ENCODE assay signal across 21 cellular contexts in genomic region chr4:153022233-153022632, GRCh38.
DNase-seq lines count a peak whose midpoint lies in the region; FAIRE-seq and TF ChIP-seq lines count a peak whose summit lies in the region.
"Had no signal": no experiment of that assay in that cellular context is flagged by ENCODE, and none has a peak within 500 bp of the region (broad histone marks: within the 10 kb centered on the region; RNA-seq: fewer than 3 reads in every experiment).

No MANE protein-coding gene starts in this region.

- H3K4me3 ChIP-seq in colonic mucosa (no peak overlapping the region), small intestine (ENCODE audit: low read depth in 1 of 2, low read length in 2 of 2) (no peak overlapping the region)
- H3K4me3 ChIP-seq: BLaER1 treated with 17β-estradiol and CSF1 and Interleukin-3, amounts not matched to agents 10 nM and 100 nM had no signal

- FAIRE-seq in small intestine (lab: Jason Lieb, UNC): no peak

- no peak overlapping the region for H3K27ac Mint-ChIP-seq in activated T-cell treated with anti-CD3 and anti-CD28 coated beads, Interleukin-2, amount 50 U/mL, for 24 hours
- H3K27ac Mint-ChIP-seq: immature natural killer cell, memory B cell had no signal

- TF ChIP-seq CTCF in colonic mucosa (IDR thresholded peaks at IDR 0.05): no peak

- H3K9ac ChIP-seq in colonic mucosa (ENCODE audit: low read depth in 2 of 2, low read length in 2 of 2): no peak overlapping the region
- H3K9ac ChIP-seq: BLaER1 treated with 17β-estradiol and CSF1 and Interleukin-3, amounts not matched to agents 10 nM and 100 nM had no signal

- H3K4me1 ChIP-seq in colonic mucosa (no peaks in the 10 kb centered on the region), small intestine (ENCODE audit: control insufficient read depth in 2 of 2, insufficient read depth in 1 of 2, low read depth in 1 of 2, low read length in 1 of 2) (peaks cover 6 to 8% of the 10 kb centered on the region in 2 donors)

- H3K4me3 Mint-ChIP-seq in activated T-cell treated with anti-CD3 and anti-CD28 coated beads, Interleukin-2, amount 50 U/mL, for 24 hours: no peak overlapping the region
- H3K4me3 Mint-ChIP-seq: immature natural killer cell, memory B cell had no signal

- H3K27ac ChIP-seq in colonic mucosa (no peak overlapping the region), small intestine (ENCODE audit: low read depth in 1 of 2, low read length in 1 of 2) (peak overlapping the region in 1 of 2 donors; percentile 27)
- H3K27ac ChIP-seq: BLaER1 treated with 17β-estradiol and CSF1 and Interleukin-3, amounts not matched to agents 10 nM and 100 nM had no signal

- peaks cover 10% of the 10 kb centered on the region for H3K4me1 Mint-ChIP-seq in activated T-cell treated with anti-CD3 and anti-CD28 coated beads, Interleukin-2, amount 50 U/mL, for 24 hours (ENCODE audit: low read depth)
- H3K4me1 Mint-ChIP-seq: immature natural killer cell had no signal

- DNase-seq in NCI-H2081 (lab: John Stamatoyannopoulos, UW): peak; percentile 12 to 26
- no peak for DNase-seq in NCI-H2081 treated with DMSO at 0.1 percent for 48 hours (lab: John Stamatoyannopoulos, UW)
- peak; percentile 80 for DNase-seq in NCI-H2029 (lab: John Stamatoyannopoulos, UW)
- peak; percentile 26 for DNase-seq in colonic mucosa
- DNase-seq in small intestine: peak; percentile 25
- no peak for DNase-seq in globus pallidus (ENCODE audit: low spot score)
- no peak for DNase-seq in activated T-cell treated with anti-CD3 and anti-CD28 coated beads, Interleukin-2, amount 50 U/mL, for 24 hours
- DNase-seq in nucleus accumbens (lab: John Stamatoyannopoulos, UW): no peak
- DNase-seq: 8988T; activated CD4-positive, CD25-positive, alpha-beta regulatory T cell; amygdala; DND-41; effector CD8-positive, alpha-beta T cell; HCEC 1CT; head of caudate nucleus; immature natural killer cell; Kasumi-1; SHP77 treated with DMSO at 0.1 percent for 48 hours; stimulated activated naive CD4-positive, alpha-beta T cell had no signal

- H3K9me3 ChIP-seq in colonic mucosa (no peaks in the 10 kb centered on the region), small intestine (ENCODE audit: control insufficient read depth, low read depth) (no peaks in the 10 kb centered on the region)

- no peaks in the 10 kb centered on the region for H3K36me3 Mint-ChIP-seq in activated T-cell treated with anti-CD3 and anti-CD28 coated beads, Interleukin-2, amount 50 U/mL, for 24 hours (ENCODE audit: low read depth)
- H3K36me3 Mint-ChIP-seq: immature natural killer cell had no signal

- no peaks in the 10 kb centered on the region for H3K9me3 Mint-ChIP-seq in activated T-cell treated with anti-CD3 and anti-CD28 coated beads, Interleukin-2, amount 50 U/mL, for 24 hours
- H3K9me3 Mint-ChIP-seq: immature natural killer cell had no signal

- WGBS in small intestine, 3 donors: 26 to 58% (median 41%) methylated on average over 11 of the region's 11 CpGs

- peaks cover 4% of the 10 kb centered on the region for H3K27me3 Mint-ChIP-seq in activated T-cell treated with anti-CD3 and anti-CD28 coated beads, Interleukin-2, amount 50 U/mL, for 24 hours
- H3K27me3 Mint-ChIP-seq: memory B cell had no signal

- H3K36me3 ChIP-seq in colonic mucosa: no peaks in the 10 kb centered on the region
- no peaks in the 10 kb centered on the region for H3K36me3 ChIP-seq in small intestine (ENCODE audit: control insufficient read depth in 2 of 2, insufficient read depth in 2 of 2, low read length in 2 of 2)
- H3K36me3 ChIP-seq: BLaER1 treated with 17β-estradiol and CSF1 and Interleukin-3, amounts not matched to agents 10 nM and 100 nM had no signal

- intact Hi-C loops in colonic mucosa (cut with DNase I): no loop called here

- no peaks in the 10 kb centered on the region for H3K27me3 ChIP-seq in colonic mucosa
- H3K27me3 ChIP-seq in small intestine (ENCODE audit: control insufficient read depth in 2 of 2, insufficient read depth in 2 of 2, low read length in 2 of 2): no peaks in the 10 kb centered on the region
- H3K27me3 ChIP-seq: BLaER1 treated with 17β-estradiol and CSF1 and Interleukin-3, amounts not matched to agents 10 nM and 100 nM had no signal

Comparison
In these comparisons a context has a peak if more than half of its experiments do, and no peak if none do; other contexts are left out.
1. DNase-seq: peak in NCI-H2081 (2 of 2), NCI-H2029 (single experiment), colonic mucosa (single experiment) and small intestine (single experiment); none in NCI-H2081 treated with DMSO at 0.1 percent for 48 hours (single experiment), globus pallidus (single experiment), activated T-cell treated with anti-CD3 and anti-CD28 coated beads, Interleukin-2, amount 50 U/mL, for 24 hours (single experiment) and nucleus accumbens (0 of 56).